In genomic region chr19:15679089-15679488, GRCh38 we compare ENCODE assay signal across 44 cellular contexts. TPM values are rescaled to one million over a fixed set of nuclear protein-coding genes. Genes with fewer than 3 reads are reported as not detected.
"Had no signal": no experiment of that assay in that cellular context is flagged by ENCODE, and none has a peak within 500 bp of the region (broad histone marks: within the 10 kb centered on the region; RNA-seq: fewer than 3 reads in every experiment).

No MANE protein-coding gene starts in this region.

- H3K9me3 ChIP-seq: adrenal gland, ascending aorta, body of pancreas, breast epithelium had no signal

- H3K4me1 ChIP-seq: adrenal gland, ascending aorta, body of pancreas, breast epithelium had no signal

- ATAC-seq: activated naive CD4-positive, alpha-beta T cell treated with anti-CD3 and anti-CD28 coated beads, Interleukin-2, amount 50 U/mL, for 72 hours; activated naive CD8-positive, alpha-beta T cell treated with anti-CD3 and anti-CD28 coated beads, Interleukin-2, amount 50 U/mL, for 24 hours; activated T-cell treated with anti-CD3 and anti-CD28 coated beads, Interleukin-2, amount 50 U/mL, for 4 hours; activated T-cell treated with anti-CD3 and anti-CD28 coated beads, Interleukin-2, amount 50 U/mL, for 72 hours; activated T-helper 17 cell treated with anti-CD3 and anti-CD28 coated beads, Interleukin-2, amount 50 U/mL, for 72 hours; body of pancreas had no signal

- H3K4me3 ChIP-seq: adrenal gland, ascending aorta, body of pancreas, breast epithelium, cardiac muscle cell had no signal

- H3K27ac Mint-ChIP-seq: activated naive CD4-positive, alpha-beta T cell treated with anti-CD3 and anti-CD28 coated beads for 36 hours; activated naive CD4-positive, alpha-beta T cell treated with anti-CD3 and anti-CD28 coated beads, Interleukin-2, amount 10 ng/mL, durations not matched to agents 7 days and 5 days; activated naive CD4-positive, alpha-beta T cell treated with anti-CD3 and anti-CD28 coated beads, Interleukin-2, amount 50 U/mL, for 24 hours; activated naive CD8-positive, alpha-beta T cell; activated naive CD8-positive, alpha-beta T cell treated with anti-CD3 and anti-CD28 coated beads for 36 hours; activated naive CD8-positive, alpha-beta T cell treated with anti-CD3 and anti-CD28 coated beads, Interleukin-2, amount 10 ng/mL, durations not matched to agents 7 days and 5 days; activated naive CD8-positive, alpha-beta T cell treated with anti-CD3 and anti-CD28 coated beads, Interleukin-2, amount 50 U/mL, for 24 hours; activated T-cell treated with anti-CD3 and anti-CD28 coated beads, Interleukin-2, amount 50 U/mL, for 24 hours; activated T-cell treated with anti-CD3 and anti-CD28 coated beads, Interleukin-2, amount 50 U/mL, for 72 hours; activated T-helper 1 cell treated with anti-CD3 and anti-CD28 coated beads, Interleukin-12 subunit alpha, Interleukin-12 subunit beta, Interleukin-2, Interleukin-4 antibody, amounts not matched to agents 30 ng/mL and 10 ng/mL and 1 ng/mL, durations not matched to agents 14 hours and 24 hours and 36 hours; activated T-helper 17 cell treated with anti-CD3 and anti-CD28 coated beads, Interleukin-2, amount 50 U/mL, for 72 hours; activated T-helper 2 cell treated with anti-CD3 and anti-CD28 coated beads, Interferon-gamma antibody, Interleukin-2, Interleukin-4, amounts not matched to agents 10 μg/mL and 5 μg/mL and 100 μg/mL, durations not matched to agents 14 hours and 24 hours and 36 hours; brain had no signal

- H3K4me3 Mint-ChIP-seq: activated naive CD4-positive, alpha-beta T cell treated with anti-CD3 and anti-CD28 coated beads for 36 hours; activated naive CD4-positive, alpha-beta T cell treated with anti-CD3 and anti-CD28 coated beads, Interleukin-2, amount 10 ng/mL, durations not matched to agents 7 days and 5 days; activated naive CD4-positive, alpha-beta T cell treated with anti-CD3 and anti-CD28 coated beads, Interleukin-2, amount 50 U/mL, for 24 hours; activated naive CD8-positive, alpha-beta T cell; activated naive CD8-positive, alpha-beta T cell treated with anti-CD3 and anti-CD28 coated beads for 36 hours; activated naive CD8-positive, alpha-beta T cell treated with anti-CD3 and anti-CD28 coated beads, Interleukin-2, amount 10 ng/mL, durations not matched to agents 7 days and 5 days; activated naive CD8-positive, alpha-beta T cell treated with anti-CD3 and anti-CD28 coated beads, Interleukin-2, amount 50 U/mL, for 24 hours; activated T-cell treated with anti-CD3 and anti-CD28 coated beads, Interleukin-2, amount 50 U/mL, for 24 hours; activated T-cell treated with anti-CD3 and anti-CD28 coated beads, Interleukin-2, amount 50 U/mL, for 4 hours; activated T-cell treated with anti-CD3 and anti-CD28 coated beads, Interleukin-2, amount 50 U/mL, for 72 hours; activated T-helper 1 cell treated with anti-CD3 and anti-CD28 coated beads, Interleukin-12 subunit alpha, Interleukin-12 subunit beta, Interleukin-2, Interleukin-4 antibody, amounts not matched to agents 30 ng/mL and 10 ng/mL and 1 ng/mL, durations not matched to agents 14 hours and 24 hours and 36 hours; activated T-helper 17 cell treated with anti-CD3 and anti-CD28 coated beads, Interleukin-2, amount 50 U/mL, for 72 hours; brain; central memory CD8-positive, alpha-beta T cell had no signal

- DNase-seq: activated effector memory CD4-positive, alpha-beta T cell treated with anti-CD3 and anti-CD28 coated beads, Interleukin-2, amount 50 U/mL, for 16 hours; activated effector memory CD4-positive, alpha-beta T cell treated with Interleukin-2 at 50 U/mL for 16 hours; activated gamma-delta T cell; activated gamma-delta T cell treated with Interleukin-2 at 50 U/mL for 16 hours; activated naive CD4-positive, alpha-beta T cell; activated naive CD4-positive, alpha-beta T cell treated with anti-CD3 and anti-CD28 coated beads for 36 hours; activated naive CD4-positive, alpha-beta T cell treated with anti-CD3 and anti-CD28 coated beads, Interleukin-2, amount 10 ng/mL, durations not matched to agents 7 days and 5 days; activated naive CD4-positive, alpha-beta T cell treated with anti-CD3 and anti-CD28 coated beads, Interleukin-2, amount 50 U/mL, for 16 hours; activated naive CD4-positive, alpha-beta T cell treated with Interleukin-2 at 50 U/mL for 16 hours; activated naive CD8-positive, alpha-beta T cell treated with anti-CD3 and anti-CD28 coated beads for 36 hours; activated naive CD8-positive, alpha-beta T cell treated with anti-CD3 and anti-CD28 coated beads, Interleukin-2, amount 10 ng/mL, durations not matched to agents 7 days and 5 days; activated naive CD8-positive, alpha-beta T cell treated with anti-CD3 and anti-CD28 coated beads, Interleukin-2, amount 50 U/mL, for 24 hours; activated T-cell treated with anti-CD3 and anti-CD28 coated beads, Interleukin-2, amount 50 U/mL, for 1 hour; activated T-cell treated with anti-CD3 and anti-CD28 coated beads, Interleukin-2, amount 50 U/mL, for 24 hours; activated T-cell treated with anti-CD3 and anti-CD28 coated beads, Interleukin-2, amount 50 U/mL, for 4 hours; activated T-cell treated with anti-CD3 and anti-CD28 coated beads, Interleukin-2, amount 50 U/mL, for 48 hours; activated T-cell treated with anti-CD3 and anti-CD28 coated beads, Interleukin-2, amount 50 U/mL, for 72 hours; adrenal gland; amniotic stem cell; amygdala; anterior cingulate cortex; aorta; body of pancreas; brain microvascular endothelial cell; caudate nucleus; central memory CD4-positive, alpha-beta T cell; cerebellar nuclear complex had no signal

- H3K27ac ChIP-seq: adrenal gland, ascending aorta, body of pancreas, brain microvascular endothelial cell, breast epithelium, cardiac muscle cell had no signal

- H3K27me3 ChIP-seq: adrenal gland, ascending aorta, body of pancreas, brain microvascular endothelial cell, breast epithelium, cardiac muscle cell had no signal

- H3K9me3 Mint-ChIP-seq: activated naive CD4-positive, alpha-beta T cell treated with anti-CD3 and anti-CD28 coated beads, Interleukin-2, amount 50 U/mL, for 24 hours; activated naive CD8-positive, alpha-beta T cell treated with anti-CD3 and anti-CD28 coated beads for 36 hours; activated naive CD8-positive, alpha-beta T cell treated with anti-CD3 and anti-CD28 coated beads, Interleukin-2, amount 10 ng/mL, durations not matched to agents 7 days and 5 days; activated T-cell treated with anti-CD3 and anti-CD28 coated beads, Interleukin-2, amount 50 U/mL, for 4 hours had no signal

- H3K27me3 Mint-ChIP-seq: activated naive CD8-positive, alpha-beta T cell treated with anti-CD3 and anti-CD28 coated beads, Interleukin-2, amount 10 ng/mL, durations not matched to agents 7 days and 5 days had no signal

- H3K4me1 Mint-ChIP-seq: activated naive CD4-positive, alpha-beta T cell treated with anti-CD3 and anti-CD28 coated beads, Interleukin-2, amount 10 ng/mL, durations not matched to agents 7 days and 5 days; activated naive CD8-positive, alpha-beta T cell treated with anti-CD3 and anti-CD28 coated beads for 36 hours; brain had no signal

- H3K36me3 ChIP-seq: adrenal gland, ascending aorta, brain microvascular endothelial cell, breast epithelium, cardiac muscle cell had no signal

- H3K36me3 Mint-ChIP-seq: activated naive CD4-positive, alpha-beta T cell treated with anti-CD3 and anti-CD28 coated beads, Interleukin-2, amount 10 ng/mL, durations not matched to agents 7 days and 5 days; activated naive CD4-positive, alpha-beta T cell treated with anti-CD3 and anti-CD28 coated beads, Interleukin-2, amount 50 U/mL, for 24 hours; activated naive CD8-positive, alpha-beta T cell treated with anti-CD3 and anti-CD28 coated beads for 36 hours; activated naive CD8-positive, alpha-beta T cell treated with anti-CD3 and anti-CD28 coated beads, Interleukin-2, amount 10 ng/mL, durations not matched to agents 7 days and 5 days; brain had no signal

- FAIRE-seq: astrocyte had no signal

RNA-seq across cellular contexts. Expression of gene CYP4F12, which starts 6.2 kb away (rescaled TPM):
- total RNA-seq: activated naive CD4-positive, alpha-beta T cell treated with anti-CD3 and anti-CD28 coated beads for 36 hours; activated naive CD8-positive, alpha-beta T cell treated with anti-CD3 and anti-CD28 coated beads for 36 hours; activated T-cell treated with anti-CD3 and anti-CD28 coated beads, Interleukin-2, amount 50 U/mL, for 4 hours; activated T-helper 1 cell treated with anti-CD3 and anti-CD28 coated beads, Interleukin-12 subunit alpha, Interleukin-12 subunit beta, Interleukin-2, Interleukin-4 antibody, amounts not matched to agents 30 ng/mL and 10 ng/mL and 1 ng/mL, durations not matched to agents 14 hours and 24 hours and 36 hours; activated T-helper 2 cell treated with anti-CD3 and anti-CD28 coated beads, Interferon-gamma antibody, Interleukin-2, Interleukin-4, amounts not matched to agents 10 μg/mL and 5 μg/mL and 100 μg/mL, durations not matched to agents 14 hours and 24 hours and 36 hours; astrocyte; cardiac muscle cell; chondrocyte had no signal
- polyA plus RNA-seq: cardiac muscle cell had no signal

RNA-seq across cellular contexts. Expression of gene CYP4F3, which starts 38.4 kb away (rescaled TPM):
- total RNA-seq: activated naive CD8-positive, alpha-beta T cell treated with anti-CD3 and anti-CD28 coated beads, Interleukin-2, amount 10 ng/mL, durations not matched to agents 7 days and 5 days; activated T-helper 1 cell treated with anti-CD3 and anti-CD28 coated beads, Interleukin-12 subunit alpha, Interleukin-12 subunit beta, Interleukin-2, Interleukin-4 antibody, amounts not matched to agents 30 ng/mL and 10 ng/mL and 1 ng/mL, durations not matched to agents 14 hours and 24 hours and 36 hours; ascending aorta; astrocyte; cardiac muscle cell; chondrocyte had no signal
- polyA plus RNA-seq: aorta, cardiac muscle cell had no signal

RNA-seq across cellular contexts. Expression of gene OR10H2, which starts 48.7 kb away (rescaled TPM):
- total RNA-seq: activated naive CD4-positive, alpha-beta T cell treated with anti-CD3 and anti-CD28 coated beads for 36 hours; activated naive CD4-positive, alpha-beta T cell treated with anti-CD3 and anti-CD28 coated beads, Interleukin-2, amount 50 U/mL, for 72 hours; activated naive CD8-positive, alpha-beta T cell treated with anti-CD3 and anti-CD28 coated beads for 36 hours; activated naive CD8-positive, alpha-beta T cell treated with anti-CD3 and anti-CD28 coated beads, Interleukin-2, amount 10 ng/mL, durations not matched to agents 7 days and 5 days; activated T-cell treated with anti-CD3 and anti-CD28 coated beads, Interleukin-2, amount 50 U/mL, for 4 hours; activated T-cell treated with anti-CD3 and anti-CD28 coated beads, Interleukin-2, amount 50 U/mL, for 72 hours; activated T-helper 1 cell treated with anti-CD3 and anti-CD28 coated beads, Interleukin-12 subunit alpha, Interleukin-12 subunit beta, Interleukin-2, Interleukin-4 antibody, amounts not matched to agents 30 ng/mL and 10 ng/mL and 1 ng/mL, durations not matched to agents 14 hours and 24 hours and 36 hours; activated T-helper 17 cell treated with anti-CD3 and anti-CD28 coated beads, Interleukin-2, amount 50 U/mL, for 72 hours; activated T-helper 2 cell treated with anti-CD3 and anti-CD28 coated beads, Interferon-gamma antibody, Interleukin-2, Interleukin-4, amounts not matched to agents 10 μg/mL and 5 μg/mL and 100 μg/mL, durations not matched to agents 14 hours and 24 hours and 36 hours; adrenal gland; aorta; ascending aorta; astrocyte; body of pancreas; breast epithelium; bronchial epithelial cell; cardiac muscle cell; cardiac septum; cerebellum; chondrocyte had no signal
- polyA plus RNA-seq: adipose tissue, adrenal gland, aorta, cardiac muscle cell had no signal

RNA-seq across cellular contexts. Expression of gene OR10H3, which starts 58.7 kb away (rescaled TPM):
- total RNA-seq: activated naive CD4-positive, alpha-beta T cell treated with anti-CD3 and anti-CD28 coated beads for 36 hours; activated naive CD4-positive, alpha-beta T cell treated with anti-CD3 and anti-CD28 coated beads, Interleukin-2, amount 50 U/mL, for 72 hours; activated naive CD8-positive, alpha-beta T cell treated with anti-CD3 and anti-CD28 coated beads for 36 hours; activated naive CD8-positive, alpha-beta T cell treated with anti-CD3 and anti-CD28 coated beads, Interleukin-2, amount 10 ng/mL, durations not matched to agents 7 days and 5 days; activated T-cell treated with anti-CD3 and anti-CD28 coated beads, Interleukin-2, amount 50 U/mL, for 4 hours; activated T-cell treated with anti-CD3 and anti-CD28 coated beads, Interleukin-2, amount 50 U/mL, for 72 hours; activated T-helper 1 cell treated with anti-CD3 and anti-CD28 coated beads, Interleukin-12 subunit alpha, Interleukin-12 subunit beta, Interleukin-2, Interleukin-4 antibody, amounts not matched to agents 30 ng/mL and 10 ng/mL and 1 ng/mL, durations not matched to agents 14 hours and 24 hours and 36 hours; activated T-helper 17 cell treated with anti-CD3 and anti-CD28 coated beads, Interleukin-2, amount 50 U/mL, for 72 hours; activated T-helper 2 cell treated with anti-CD3 and anti-CD28 coated beads, Interferon-gamma antibody, Interleukin-2, Interleukin-4, amounts not matched to agents 10 μg/mL and 5 μg/mL and 100 μg/mL, durations not matched to agents 14 hours and 24 hours and 36 hours; adrenal gland; aorta; ascending aorta; astrocyte; body of pancreas; breast epithelium; bronchial epithelial cell; cardiac muscle cell; cardiac septum; cerebellum; chondrocyte had no signal
- polyA plus RNA-seq: adipose tissue, adrenal gland, aorta, cardiac muscle cell had no signal
